8 cellular contexts compared by ENCODE assay signal in genomic region chr4:20418865-20419451, GRCh38.
DNase-seq lines count a peak whose midpoint lies in the region; ATAC-seq lines count a peak whose summit lies in the region.

No MANE protein-coding gene starts in this region.

- H3K36me3 ChIP-seq in effector memory CD4-positive, alpha-beta T cell (ENCODE audit: control insufficient read depth, insufficient read depth, low read length): no peaks in the 10 kb centered on the region
- H3K36me3 ChIP-seq in mucosa of rectum (ENCODE audit: control insufficient read depth in 2 of 2, insufficient read depth in 2 of 2, low read length in 2 of 2) (no peaks in the 10 kb centered on the region), H7 (replicated peaks; ENCODE audit: control insufficient read depth, insufficient read depth, low read length) (no peaks in the 10 kb centered on the region)

- peak; percentile 27 for DNase-seq in NCI-H1105 treated with DMSO at 0.1 percent for 48 hours (lab: John Stamatoyannopoulos, UW)
- no peak for DNase-seq in NCI-H1105 (lab: John Stamatoyannopoulos, UW)
- DNase-seq in RPMI7951 (ENCODE audit: low read depth): peak; percentile 73
- DNase-seq in effector memory CD4-positive, alpha-beta T cell: no peak
- no peak for DNase-seq in H7

- H3K4me3 ChIP-seq in effector memory CD4-positive, alpha-beta T cell (ENCODE audit: insufficient read depth, low read depth, low read length, poor library complexity, severe bottlenecking): peak overlapping the region; percentile 25
- H3K4me3 ChIP-seq in mucosa of rectum (ENCODE audit: low read length in 2 of 2): peak overlapping the region; percentile 60 to 65
- H3K4me3 ChIP-seq in H7 (ENCODE audit: insufficient read depth, low read depth, low read length): no peak overlapping the region

- no peak overlapping the region for H3K27ac ChIP-seq in effector memory CD4-positive, alpha-beta T cell (ENCODE audit: insufficient read depth, low read length, poor library complexity, severe bottlenecking)
- H3K27ac ChIP-seq in mucosa of rectum (ENCODE audit: low read depth in 2 of 2, low read length in 2 of 2): no peak overlapping the region

- H3K9ac ChIP-seq in mucosa of rectum (ENCODE audit: low read depth in 1 of 2, low read length in 2 of 2): peak overlapping the region; percentile 12 to 20

- H3K9me3 ChIP-seq in effector memory CD4-positive, alpha-beta T cell (ENCODE audit: control insufficient read depth, low read length): no peaks in the 10 kb centered on the region
- H3K9me3 ChIP-seq in mucosa of rectum (ENCODE audit: control insufficient read depth in 2 of 2, low read length in 2 of 2): no peaks in the 10 kb centered on the region

- H3K27me3 ChIP-seq in effector memory CD4-positive, alpha-beta T cell (replicated peaks; ENCODE audit: control insufficient read depth, insufficient read depth, low read length, poor library complexity, severe bottlenecking): no peaks in the 10 kb centered on the region
- H3K27me3 ChIP-seq in mucosa of rectum (ENCODE audit: control insufficient read depth in 2 of 2, insufficient read depth in 2 of 2, low read length in 2 of 2): no peaks in the 10 kb centered on the region
- no peaks in the 10 kb centered on the region for H3K27me3 ChIP-seq in H7 (ENCODE audit: control insufficient read depth, insufficient read depth, low read length)

- ATAC-seq in GM19468 (IDR thresholded peaks at IDR 0.05; ENCODE audit: extremely low read depth, unreplicated experiment) (peak; percentile 89), HG03521 (IDR thresholded peaks at IDR 0.05; ENCODE audit: unreplicated experiment) (peak; percentile 94)

- no peaks in the 10 kb centered on the region for H3K4me1 ChIP-seq in effector memory CD4-positive, alpha-beta T cell (ENCODE audit: control insufficient read depth, insufficient read depth, low read length, poor library complexity, severe bottlenecking)
- H3K4me1 ChIP-seq in mucosa of rectum (ENCODE audit: control insufficient read depth in 2 of 2, insufficient read depth in 2 of 2, low read length in 2 of 2): no peaks in the 10 kb centered on the region

Comparison
In these comparisons a context has a peak if more than half of its experiments do, and no peak if none do; other contexts are left out.
1. DNase-seq: peak in NCI-H1105 treated with DMSO at 0.1 percent for 48 hours (single experiment) and RPMI7951 (single experiment); none in NCI-H1105 (single experiment), effector memory CD4-positive, alpha-beta T cell (0 of 3) and H7 (single experiment).